8 cellular contexts compared by ENCODE assay signal in genomic region chr7:47253650-47254080, GRCh38.
DNase-seq lines count a peak whose midpoint lies in the region; ATAC-seq lines count a peak whose summit lies in the region.

No MANE protein-coding gene starts in this region.

- no peak overlapping the region for H3K4me3 Mint-ChIP-seq in activated naive CD4-positive, alpha-beta T cell treated with anti-CD3 and anti-CD28 coated beads for 36 hours

- CTCF ChIA-PET in activated naive CD4-positive, alpha-beta T cell treated with anti-CD3 and anti-CD28 coated beads for 36 hours (lab: Charles Lee), result interaction anchor here (1.0 to 1.2 kb wide), 2 partner anchors 10 to 308 kb away, joined by 3 to 4 read pairs; no protein-coding TSS in a partner anchor

- no peak overlapping the region for H3K27ac Mint-ChIP-seq in activated naive CD4-positive, alpha-beta T cell treated with anti-CD3 and anti-CD28 coated beads for 36 hours

- no peaks in the 10 kb centered on the region for H3K27me3 ChIP-seq in right cardiac atrium (ENCODE audit: control insufficient read depth, insufficient read depth)

- intact Hi-C loops in right cardiac atrium (cut with DNase I), result loop anchor here in 2 of 4 donors (10.0 kb wide), 2 partner anchors 69 to 1329 kb away; partner anchors contain the start of gene IGFBP3 (in 1 of the 2)
- intact Hi-C loops in posterior cingulate gyrus (cut with DNase I), result loop anchor here (2.0 kb wide), 1 partner anchor 1331 kb away; no protein-coding TSS in a partner anchor
- intact Hi-C loops in activated naive CD4-positive, alpha-beta T cell treated with anti-CD3 and anti-CD28 coated beads for 36 hours (cut with micrococcal nuclease), result loop anchor here (2.0 to 10.0 kb wide), 2 partner anchors 159 to 1335 kb away; no protein-coding TSS in a partner anchor

- no peaks in the 10 kb centered on the region for H3K4me1 ChIP-seq in right cardiac atrium (ENCODE audit: control insufficient read depth, insufficient read depth, low read length)

- H3K27me3 Mint-ChIP-seq in activated naive CD4-positive, alpha-beta T cell treated with anti-CD3 and anti-CD28 coated beads for 36 hours (ENCODE audit: low read depth), result peaks cover 24% of the 10 kb centered on the region

- H3K9me3 Mint-ChIP-seq in activated naive CD4-positive, alpha-beta T cell treated with anti-CD3 and anti-CD28 coated beads for 36 hours, result peaks cover 3% of the 10 kb centered on the region

- H3K4me1 Mint-ChIP-seq in activated naive CD4-positive, alpha-beta T cell treated with anti-CD3 and anti-CD28 coated beads for 36 hours (ENCODE audit: low read depth), result peaks cover 4% of the 10 kb centered on the region

- WGBS in adipose tissue, 3 donors, result 2 to 10% (median 5%) methylated on average over 14 of the region's 14 CpGs
- WGBS in right cardiac atrium, result 4% methylated on average over 14 of the region's 14 CpGs

- ATAC-seq in GM21825 (IDR thresholded peaks at IDR 0.05; ENCODE audit: unreplicated experiment) (peak; percentile 41), right cardiac atrium (peak; percentile 81 to 90)

- H3K27ac ChIP-seq in adipose tissue (ENCODE audit: low read depth, low read length), result peak overlapping the region; percentile 29
- H3K27ac ChIP-seq in right cardiac atrium (ENCODE audit: low read length), result peak overlapping the region; percentile 90

- H3K9me3 ChIP-seq in right cardiac atrium (ENCODE audit: control insufficient read depth, low read length), result no peaks in the 10 kb centered on the region

- peak overlapping the region; percentile 60 for H3K4me3 ChIP-seq in right cardiac atrium (ENCODE audit: low read length)

- no peaks in the 10 kb centered on the region for H3K36me3 Mint-ChIP-seq in activated naive CD4-positive, alpha-beta T cell treated with anti-CD3 and anti-CD28 coated beads for 36 hours (ENCODE audit: low read depth)

- DNase-seq in GM04503 (ENCODE audit: low read depth), result peak; percentile 21
- peak; percentile 87 for DNase-seq in LHCN-M2 (ENCODE audit: low read depth)
- DNase-seq in right cardiac atrium, result peak; percentile 51 to 77 (median 70)
- DNase-seq in posterior cingulate gyrus, result peak in 6 of 10 donors; percentile 13 to 84 (median 22)
- DNase-seq in COR-L47 (lab: John Stamatoyannopoulos, UW), result no peak
- DNase-seq in activated naive CD4-positive, alpha-beta T cell treated with anti-CD3 and anti-CD28 coated beads for 36 hours, result no peak

Comparison
In these comparisons a context has a peak if more than half of its experiments do, and no peak if none do; other contexts are left out.
1. DNase-seq: peak in GM04503 (single experiment), LHCN-M2 (single experiment), right cardiac atrium (3 of 3) and posterior cingulate gyrus (6 of 10); none in COR-L47 (single experiment) and activated naive CD4-positive, alpha-beta T cell treated with anti-CD3 and anti-CD28 coated beads for 36 hours (single experiment).